In the genomic region with DNA sequence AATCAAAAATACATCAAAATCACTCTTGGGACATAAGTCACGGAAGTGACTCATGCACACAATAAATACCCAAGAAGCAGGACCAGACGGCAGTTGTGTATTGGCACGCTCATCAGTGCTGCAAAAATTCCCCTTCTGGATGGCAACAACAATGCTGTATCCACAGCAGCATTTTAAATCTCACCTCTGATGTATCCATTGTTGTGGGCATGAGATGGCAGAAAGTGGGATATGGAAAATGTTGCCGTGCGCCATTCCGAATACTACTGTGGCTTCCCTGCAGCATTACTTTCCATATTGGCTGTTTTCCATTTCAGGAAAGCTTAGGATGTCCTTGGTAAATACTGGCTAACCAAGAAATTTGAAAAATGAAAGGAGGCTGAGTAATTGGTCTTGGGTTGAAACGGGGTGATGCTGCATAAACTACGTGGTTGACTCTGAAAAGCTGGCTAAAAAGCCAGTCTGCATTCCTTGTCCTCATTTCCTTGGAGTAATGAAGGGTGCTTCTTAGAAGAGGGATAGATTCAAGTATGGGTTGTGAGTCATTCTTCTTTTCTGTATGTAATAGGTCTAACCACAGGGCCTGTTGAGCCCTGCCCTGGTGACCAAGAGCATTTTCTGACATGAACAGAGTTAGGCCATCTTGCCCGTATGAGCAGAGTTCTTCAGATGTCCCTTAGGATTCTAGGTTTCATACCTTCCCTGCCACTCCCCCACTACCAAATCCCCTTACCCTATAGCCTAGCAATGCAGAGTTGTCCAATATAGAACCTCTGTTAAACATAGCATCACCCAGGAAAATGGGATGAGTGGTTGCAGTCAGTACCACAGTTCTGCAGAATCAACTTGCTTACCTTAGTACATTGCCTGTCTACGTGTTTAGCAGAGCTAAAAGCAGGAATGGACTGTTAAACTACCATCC, we compare ENCODE assay signal across 8 cellular contexts. TPM values are rescaled to one million over a fixed set of nuclear protein-coding genes. Genes with fewer than 3 reads are reported as not detected.
DNase-seq lines count a peak whose midpoint lies in the region; ATAC-seq and TF ChIP-seq lines count a peak whose summit lies in the region.

No MANE protein-coding gene starts in this region.

- H4K5ac ChIP-seq in IMR-90 (ENCODE audit: low read depth, low read length), result peak overlapping the region; percentile 96

- peak overlapping the region; percentile 79 for H2BK15ac ChIP-seq in IMR-90 (ENCODE audit: low read depth, low read length)

- WGBS in IMR-90 (ENCODE audit: extremely low coverage in 2 of 2, insufficient read length in 1 of 2), 2 experiments, result 0% methylated on average over 4 of the region's 10 CpGs; no CpG with 5 or more reads in 1 of the 2 experiments

- peak overlapping the region; percentile 29 for H2AK9ac ChIP-seq in IMR-90 (replicated peaks; ENCODE audit: low read depth, low read length, poor library complexity)

- no peak for TF ChIP-seq CTCF in IMR-90 (conservative IDR thresholded peaks at IDR 0.05; ENCODE audit: low read depth, low read length)
- TF ChIP-seq CTCF in BE2C (IDR thresholded peaks at IDR 0.05; ENCODE audit: low read depth, low read length), result no peak

- peaks cover 7% of the 10 kb centered on the region; the same call in 1 of the 2 replicates for H4K20me1 ChIP-seq in IMR-90 (ENCODE audit: insufficient read depth, low read length)

- peaks cover 4% of the 10 kb centered on the region; the same call in 1 of the 2 replicates for H3K36me3 ChIP-seq in IMR-90 (ENCODE audit: control insufficient read depth, insufficient read depth, low read length)
- peaks cover 16% of the 10 kb centered on the region for H3K36me3 ChIP-seq in muscle layer of colon (ENCODE audit: insufficient read depth, low read length)
- peaks cover 5% of the 10 kb centered on the region for H3K36me3 ChIP-seq in BE2C

- H2BK5ac ChIP-seq in IMR-90 (ENCODE audit: low read depth, low read length, poor library complexity, severe bottlenecking), result peak overlapping the region; percentile 99

- ATAC-seq in IMR-90 (ENCODE audit: low read depth), result peak; percentile 45
- ATAC-seq in GM18907 (IDR thresholded peaks at IDR 0.05; ENCODE audit: unreplicated experiment), result no peak

- peak overlapping the region; percentile 98 for H3K4ac ChIP-seq in IMR-90 (ENCODE audit: low read depth, low read length)

- peak overlapping the region; percentile 100 for H3K18ac ChIP-seq in IMR-90 (ENCODE audit: low read depth, low read length)

- in situ Hi-C loops in Caki2 (cut with HindIII; ENCODE audit: low pct_unique_long_range_greater_than_20kb, low sequenced_read_pairs), result no loop called here
- in situ Hi-C loops in IMR-90 (cut with MboI; ENCODE audit: low sequenced_read_pairs), result no loop called here

- TF ChIP-seq POLR2A in IMR-90 (IDR thresholded peaks at IDR 0.05; ENCODE audit: low read depth, low read length), result peak; percentile 78

- BruUV-seq in IMR-90 (replicated peaks; lab: Mats Ljungman, UMichigan), result no TSS peak

- peak overlapping the region; percentile 98 for H2BK120ac ChIP-seq in IMR-90 (ENCODE audit: low read depth, low read length)

- H4K8ac ChIP-seq in IMR-90 (ENCODE audit: low read depth in 2 of 2, low read length in 2 of 2), result peak overlapping the region; percentile 80 to 97

- POLR2A ChIA-PET in IMR-90 (lab: Charles Lee; ENCODE audit: unreplicated experiment), result interaction anchor here (1.1 kb wide), 1 partner anchor 132 kb away, joined by 3 read pairs; the partner anchor contains the start of gene IL6

- peak overlapping the region; percentile 99 for H4K91ac ChIP-seq in IMR-90 (ENCODE audit: insufficient read depth, low read depth, low read length)

- peak overlapping the region; percentile 96 for H2AK5ac ChIP-seq in IMR-90 (ENCODE audit: low read depth, low read length)

- H2BK20ac ChIP-seq in IMR-90 (ENCODE audit: low read depth, low read length), result peak overlapping the region; percentile 99

- peak overlapping the region; percentile 96 for H3K23ac ChIP-seq in IMR-90 (ENCODE audit: low read depth, low read length)

- peak overlapping the region; percentile 53; the same call in 1 of the 2 replicates for H3K9ac ChIP-seq in IMR-90 (ENCODE audit: low read depth, low read length)
- no peak overlapping the region for H3K9ac ChIP-seq in muscle layer of colon (ENCODE audit: low read length)

- DNase-seq in Caki2 (ENCODE audit: low read depth) (peak; percentile 83), IMR-90 (peak; percentile 99), astrocyte of the hippocampus (ENCODE audit: low read depth, low spot score) (peak; percentile 97), BE2C (no peak), NCI-H1930 (lab: John Stamatoyannopoulos, UW) (no peak)
- DNase-seq in activated effector memory CD4-positive, alpha-beta T cell treated with anti-CD3 and anti-CD28 coated beads, Interleukin-2, amount 50 U/mL, for 16 hours, result no peak

- H3K27me3 ChIP-seq in IMR-90 (ENCODE audit: control insufficient read depth, insufficient read depth, low read length), result no peaks in the 10 kb centered on the region
- H3K27me3 ChIP-seq in muscle layer of colon (ENCODE audit: control insufficient read depth in 1 of 2, insufficient read depth in 2 of 2, low read length in 2 of 2), result no peaks in the 10 kb centered on the region
- H3K27me3 ChIP-seq in BE2C, result no peaks in the 10 kb centered on the region

- TF ChIP-seq RAD21 in IMR-90 (IDR thresholded peaks at IDR 0.05; ENCODE audit: low read length), result peak; percentile 21; the same call in 1 of the 2 replicates

- peak overlapping the region; percentile 98 for H3K14ac ChIP-seq in IMR-90 (replicated peaks; ENCODE audit: low read depth, low read length)

- peaks cover 15 to 43% of the 10 kb centered on the region in 2 experiments; a peak in 3 of 4 replicates for H3K79me1 ChIP-seq in IMR-90 (ENCODE audit: low read depth in 1 of 2, low read length in 2 of 2)

- CTCF ChIA-PET in IMR-90 (lab: Yijun Ruan, JAX), result no interaction called here

- H3K27ac ChIP-seq in IMR-90 (ENCODE audit: insufficient read depth, low read length) (peak overlapping the region; percentile 92), muscle layer of colon (ENCODE audit: low read depth, low read length) (peak overlapping the region; percentile 30)

- intact Hi-C loops in IMR-90 (cut with micrococcal nuclease), result loop anchor here (1.0 to 5.0 kb wide), 3 partner anchors 88 to 298 kb away; partner anchors contain the start of gene IL6

- H3K56ac ChIP-seq in IMR-90 (ENCODE audit: extremely low read depth, insufficient read depth, low read length), result peak overlapping the region; percentile 90

- dilution Hi-C loops in IMR-90 (cut with HindIII; ENCODE audit: low sequenced_read_pairs, unreplicated experiment), result no loop called here

- H3K4me3 ChIP-seq in IMR-90 (ENCODE audit: insufficient read depth, low read depth, low read length), result no peak overlapping the region
- no peak overlapping the region for H3K4me3 ChIP-seq in muscle layer of colon (ENCODE audit: low read depth in 1 of 2, low read length in 2 of 2)
- H3K4me3 ChIP-seq in BE2C (ENCODE audit: low read depth, low read length), result no peak overlapping the region

- H3K4me1 ChIP-seq in IMR-90 (ENCODE audit: control insufficient read depth, insufficient read depth, low read length) (peaks cover 17% of the 10 kb centered on the region), muscle layer of colon (ENCODE audit: insufficient read depth, low read length) (peaks cover 38% of the 10 kb centered on the region), BE2C (no peaks in the 10 kb centered on the region; the same call in none of the 2 replicates)

- H2AFZ ChIP-seq in IMR-90 (replicated peaks; ENCODE audit: low read length, poor library complexity), result peak overlapping the region; percentile 49

- peaks cover 13% of the 10 kb centered on the region for H3K9me1 ChIP-seq in IMR-90 (ENCODE audit: insufficient read depth, low read length)

- H3K9me3 ChIP-seq in IMR-90 (ENCODE audit: control insufficient read depth, insufficient read depth, low read length) (no peaks in the 10 kb centered on the region), muscle layer of colon (ENCODE audit: low read length) (no peaks in the 10 kb centered on the region), BE2C (no peaks in the 10 kb centered on the region)

- peak overlapping the region; percentile 71 for H3K4me2 ChIP-seq in IMR-90 (ENCODE audit: low read depth, low read length)

TF ChIP-seq in IMR-90, 13 proteins besides CTCF, POLR2A, EP300 and RAD21:
- TF ChIP-seq FOS (IDR thresholded peaks at IDR 0.05; ENCODE audit: low read depth, low read length) (peak; percentile 87), NFE2L2 (IDR thresholded peaks at IDR 0.05; ENCODE audit: low read depth, low read length) (peak; percentile 58), MAFK (IDR thresholded peaks at IDR 0.05; ENCODE audit: low read depth, low read length) (peak; percentile 52; the same call in 1 of the 2 replicates), CEBPB (IDR thresholded peaks at IDR 0.05; ENCODE audit: low read depth, low read length) (peak; percentile 80), RFX5 (IDR thresholded peaks at IDR 0.05; ENCODE audit: low read depth, low read length) (no peak), BHLHE40 (IDR thresholded peaks at IDR 0.05; ENCODE audit: low read depth, low read length) (peak; percentile 29; the same call in 1 of the 2 replicates)
- TF ChIP-seq, protein P1, sequence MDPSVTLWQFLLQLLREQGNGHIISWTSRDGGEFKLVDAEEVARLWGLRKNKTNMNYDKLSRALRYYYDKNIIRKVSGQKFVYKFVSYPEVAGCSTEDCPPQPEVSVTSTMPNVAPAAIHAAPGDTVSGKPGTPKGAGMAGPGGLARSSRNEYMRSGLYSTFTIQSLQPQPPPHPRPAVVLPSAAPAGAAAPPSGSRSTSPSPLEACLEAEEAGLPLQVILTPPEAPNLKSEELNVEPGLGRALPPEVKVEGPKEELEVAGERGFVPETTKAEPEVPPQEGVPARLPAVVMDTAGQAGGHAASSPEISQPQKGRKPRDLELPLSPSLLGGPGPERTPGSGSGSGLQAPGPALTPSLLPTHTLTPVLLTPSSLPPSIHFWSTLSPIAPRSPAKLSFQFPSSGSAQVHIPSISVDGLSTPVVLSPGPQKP (IDR thresholded peaks at IDR 0.05; ENCODE audit: borderline replicate concordance, low read depth, low read length), result no peak

RNA-seq across cellular contexts. Expression of gene TOMM7, which starts 36.3 kb away (rescaled TPM):
- total RNA-seq in Caki2 (2014; rRNA removed; shearing (Covaris generic); ENCODE audit: low replicate concordance), result 160 and 274 TPM in 2 replicates
- 67.2 and 125 TPM in 2 replicates for total RNA-seq in IMR-90 (2012; rRNA removed)
- 318 and 727 TPM in 2 replicates for polyA plus RNA-seq in IMR-90 (2012; rRNA removed)
- polyA plus RNA-seq in IMR-90 (2012; cell fraction: cytosol; rRNA removed), result 103 and 199 TPM in 2 replicates
- 17.0 and 112 TPM in 2 replicates for polyA plus RNA-seq in IMR-90 (2012; cell fraction: nucleus; rRNA removed; ENCODE audit: low replicate concordance)
- polyA plus RNA-seq in BE2C (2012; ENCODE audit: insufficient read depth, insufficient read length, low read depth), result 1,027 TPM

Comparison
In these comparisons a context has a peak if more than half of its experiments do, and no peak if none do; other contexts are left out.
1. DNase-seq: peak in Caki2 (single experiment), IMR-90 (single experiment) and astrocyte of the hippocampus (single experiment); none in BE2C (single experiment), activated effector memory CD4-positive, alpha-beta T cell treated with anti-CD3 and anti-CD28 coated beads, Interleukin-2, amount 50 U/mL, for 16 hours (single experiment) and NCI-H1930 (0 of 2).